8 cellular contexts compared by ENCODE assay signal in genomic region chr17:57939797-57940196, GRCh38. TPM values are rescaled to one million over a fixed set of nuclear protein-coding genes. Genes with fewer than 3 reads are reported as not detected.
DNase-seq lines count a peak whose midpoint lies in the region; ATAC-seq and TF ChIP-seq lines count a peak whose summit lies in the region.

No MANE protein-coding gene starts in this region.

- intact Hi-C loops in left ventricle myocardium superior (cut with micrococcal nuclease) = no loop called here

- no peak overlapping the region for H3K27ac ChIP-seq in hepatocyte

- H4K20me1 ChIP-seq in hepatocyte (ENCODE audit: insufficient read depth, poor library complexity, severe bottlenecking) = no peaks in the 10 kb centered on the region

- TF ChIP-seq CTCF in GM06990 (IDR thresholded peaks at IDR 0.05; ENCODE audit: insufficient read depth, low read length, poor library complexity, severe bottlenecking) (no peak), GM20000 (IDR thresholded peaks at IDR 0.05; ENCODE audit: extremely low read depth, missing control alignments) (no peak), hepatocyte (IDR thresholded peaks at IDR 0.05; ENCODE audit: poor library complexity) (no peak)

- H3K4me2 ChIP-seq in hepatocyte = no peak overlapping the region

- peak; percentile 59 for ATAC-seq in HG03521 (IDR thresholded peaks at IDR 0.05; ENCODE audit: unreplicated experiment)
- no peak for ATAC-seq in left ventricle myocardium superior
- ATAC-seq in HG02870 (IDR thresholded peaks at IDR 0.05; ENCODE audit: unreplicated experiment) = no peak

- 91% methylated on average over 7 of the region's 7 CpGs for WGBS in hepatocyte (ENCODE audit: low lambda C conversion rate, missing lambda C conversion rate)

- no peaks in the 10 kb centered on the region for H3K9me2 ChIP-seq in hepatocyte (replicated peaks; ENCODE audit: insufficient read depth)

- H2AFZ ChIP-seq in hepatocyte = no peak overlapping the region

- H3K79me2 ChIP-seq in hepatocyte = peaks cover 65% of the 10 kb centered on the region

- H3K36me3 ChIP-seq in GM06990 (ENCODE audit: control insufficient read depth, insufficient read depth, low read length) = no peaks in the 10 kb centered on the region
- H3K36me3 ChIP-seq in hepatocyte (replicated peaks; ENCODE audit: insufficient read depth, low read depth) = no peaks in the 10 kb centered on the region

- H3K4me1 ChIP-seq in hepatocyte (ENCODE audit: insufficient read depth) = peaks cover 51% of the 10 kb centered on the region

- peak overlapping the region; percentile 8; the same call in 1 of the 2 replicates for H3K4me3 ChIP-seq in GM06990 (replicated peaks; ENCODE audit: low read depth, low read length)
- H3K4me3 ChIP-seq in hepatocyte = no peak overlapping the region

- H3K27me3 ChIP-seq in GM06990 (replicated peaks; ENCODE audit: control insufficient read depth, insufficient read depth, low read length) = no peaks in the 10 kb centered on the region
- H3K27me3 ChIP-seq in hepatocyte = no peaks in the 10 kb centered on the region

- H3K9me3 ChIP-seq in hepatocyte (ENCODE audit: low read depth) = no peaks in the 10 kb centered on the region

- DNase-seq in GM06990 (ENCODE audit: extremely low read depth, insufficient read length) (peak; percentile 90), GM20000 (ENCODE audit: low spot score) (peak; percentile 75), NOMO-1 treated with dmso at 0.1 percent for 144 hours (lab: John Stamatoyannopoulos, UW; ENCODE audit: unreplicated experiment) (peak; percentile 73), left ventricle myocardium superior (peak; percentile 64), hepatocyte (ENCODE audit: low spot score) (no peak), RKO (ENCODE audit: low spot score) (no peak)

RNA-seq across cellular contexts. Expression of gene CUEDC1, which starts 15.4 kb away (rescaled TPM):
- total RNA-seq in left ventricle myocardium superior (55.0 TPM), hepatocyte (9.3 and 11.6 TPM in 2 replicates)
- 23.3 and 27.4 TPM in 2 replicates for polyA plus RNA-seq in hepatocyte

RNA-seq across cellular contexts. Expression of gene VEZF1, which starts 48.3 kb away (rescaled TPM):
- total RNA-seq in left ventricle myocardium superior (77.6 TPM), hepatocyte (56.0 and 57.3 TPM in 2 replicates)
- 19.1 and 20.9 TPM in 2 replicates for polyA plus RNA-seq in hepatocyte

Comparison
In these comparisons a context has a peak if more than half of its experiments do, and no peak if none do; other contexts are left out.
1. DNase-seq: peak in GM06990 (single experiment), GM20000 (single experiment), NOMO-1 treated with dmso at 0.1 percent for 144 hours (single experiment) and left ventricle myocardium superior (single experiment); none in hepatocyte (single experiment) and RKO (single experiment).